ENCODE assay signal across 14 cellular contexts in genomic region chr12:3091650-3092207, GRCh38.
"Had no signal": no experiment of that assay in that cellular context is flagged by ENCODE, and none has a peak within 500 bp of the region (broad histone marks: within the 10 kb centered on the region; RNA-seq: fewer than 3 reads in every experiment).

No MANE protein-coding gene starts in this region.

- H3K4me3 ChIP-seq: gastroesophageal sphincter, prostate gland, sigmoid colon, spleen, suprapubic skin had no signal

- H3K9me3 ChIP-seq: gastroesophageal sphincter, prostate gland, sigmoid colon, suprapubic skin had no signal

- H3K4me3 Mint-ChIP-seq: natural killer cell; stimulated activated naive CD8-positive, alpha-beta T cell treated with anti-CD3 and anti-CD28 coated beads, Interleukin-15, Interleukin-2, amounts not matched to agents 100 ng/mL and 50 ng/mL, for 24 hours had no signal

- H3K27me3 ChIP-seq: gastroesophageal sphincter, sigmoid colon, spleen, suprapubic skin had no signal

- H3K27ac ChIP-seq: prostate gland, sigmoid colon, spleen, suprapubic skin had no signal

- H3K36me3 Mint-ChIP-seq: natural killer cell had no signal

- DNase-seq: activated CD4-positive, CD25-positive, alpha-beta regulatory T cell treated with anti-CD3 and anti-CD28 coated beads, Interleukin-2, amount 50 U/mL, for 72 hours; activated naive CD4-positive, alpha-beta T cell; activated T-cell treated with anti-CD3 and anti-CD28 coated beads for 4 hours; left colon; mesenchymal stem cell; natural killer cell; occipital lobe; sigmoid colon; spleen; T-helper 9 cell had no signal

- H3K27ac Mint-ChIP-seq: natural killer cell; stimulated activated naive CD8-positive, alpha-beta T cell treated with anti-CD3 and anti-CD28 coated beads, Interleukin-15, Interleukin-2, amounts not matched to agents 100 ng/mL and 50 ng/mL, for 24 hours had no signal

- H3K4me1 Mint-ChIP-seq: natural killer cell had no signal

- H3K9me3 Mint-ChIP-seq: natural killer cell; stimulated activated naive CD8-positive, alpha-beta T cell treated with anti-CD3 and anti-CD28 coated beads, Interleukin-15, Interleukin-2, amounts not matched to agents 100 ng/mL and 50 ng/mL, for 24 hours had no signal

- H3K27me3 Mint-ChIP-seq: stimulated activated naive CD8-positive, alpha-beta T cell treated with anti-CD3 and anti-CD28 coated beads, Interleukin-15, Interleukin-2, amounts not matched to agents 100 ng/mL and 50 ng/mL, for 24 hours had no signal

- H3K36me3 ChIP-seq: prostate gland, sigmoid colon, spleen had no signal

- ATAC-seq: gastroesophageal sphincter, left colon, natural killer cell had no signal
